3 cellular contexts compared by ENCODE assay signal in the genomic region with DNA sequence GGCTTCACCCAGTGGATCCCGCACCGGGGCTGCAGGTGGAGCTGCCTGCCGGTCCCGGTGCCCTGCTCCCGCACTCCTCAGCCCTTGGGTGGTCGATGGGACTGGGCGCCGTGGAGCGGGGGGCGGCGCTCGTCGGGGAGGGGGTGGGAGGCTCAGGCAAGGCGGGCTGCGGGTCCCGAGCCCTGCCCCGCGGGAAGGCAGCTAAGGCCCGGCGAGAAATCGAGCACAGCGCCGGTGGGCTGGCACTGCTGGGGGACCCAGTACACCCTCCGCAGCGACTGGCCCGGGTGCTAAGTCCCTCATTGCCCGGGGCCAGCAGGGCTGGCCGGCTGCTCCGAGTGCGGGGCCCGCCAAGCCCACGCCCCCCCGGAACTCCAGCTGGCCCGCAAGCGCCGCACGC. TPM values are rescaled to one million over a fixed set of nuclear protein-coding genes. Genes with fewer than 3 reads are reported as not detected.
"Had no signal": no experiment of that assay in that cellular context is flagged by ENCODE, and none has a peak within 500 bp of the region (broad histone marks: within the 10 kb centered on the region; RNA-seq: fewer than 3 reads in every experiment).

No MANE protein-coding gene starts in this region.

RNA-seq across cellular contexts. Expression of a gene that starts 46.1 kb away (rescaled TPM):
- total RNA-seq: dermis microvascular lymphatic vessel endothelial cell, glomerular endothelial cell had no signal
- polyA plus RNA-seq: fibroblast of lung had no signal
